ENCODE assay signal across 8 cellular contexts in the genomic region with DNA sequence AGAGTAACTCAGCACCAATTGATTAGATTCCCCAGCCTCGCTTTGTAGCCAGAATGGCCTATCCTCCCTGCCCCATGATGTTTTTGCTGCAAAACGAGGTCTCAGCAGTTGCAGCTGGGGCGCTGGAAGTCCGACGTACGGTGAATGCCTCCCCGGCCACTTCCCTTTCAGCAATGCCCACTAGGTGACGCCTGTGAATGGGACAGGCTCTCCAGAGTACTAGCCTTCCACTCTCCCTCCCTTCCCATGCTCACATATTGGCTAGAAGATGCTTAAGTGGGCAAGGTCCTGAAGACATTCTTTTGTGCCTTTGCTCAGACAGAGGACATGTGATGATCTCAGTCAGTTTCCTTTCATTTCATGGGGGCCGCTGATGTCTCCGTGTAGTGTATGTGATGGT. TPM values are rescaled to one million over a fixed set of nuclear protein-coding genes. Genes with fewer than 3 reads are reported as not detected.
DNase-seq lines count a peak whose midpoint lies in the region; ATAC-seq and TF ChIP-seq lines count a peak whose summit lies in the region.

No MANE protein-coding gene starts in this region.

- H3K4me3 ChIP-seq in upper lobe of right lung: no peak overlapping the region

- H3K36me3 Mint-ChIP-seq in activated naive CD4-positive, alpha-beta T cell treated with anti-CD3 and anti-CD28 coated beads, Interleukin-2, amount 10 ng/mL, durations not matched to agents 7 days and 5 days: no peaks in the 10 kb centered on the region
- H3K36me3 Mint-ChIP-seq in natural killer cell treated with Interleukin-12 subunit alpha and Interleukin-12 subunit beta and Interleukin-15 and Interleukin-18, amount 100 ng/mL, for 72 hours: no peaks in the 10 kb centered on the region
- no peaks in the 10 kb centered on the region for H3K36me3 Mint-ChIP-seq in CD14-positive monocyte

- H3K27ac ChIP-seq in upper lobe of right lung: no peak overlapping the region

- H3K9me3 Mint-ChIP-seq in activated naive CD4-positive, alpha-beta T cell treated with anti-CD3 and anti-CD28 coated beads, Interleukin-2, amount 10 ng/mL, durations not matched to agents 7 days and 5 days: no peaks in the 10 kb centered on the region
- no peaks in the 10 kb centered on the region for H3K9me3 Mint-ChIP-seq in natural killer cell treated with Interleukin-12 subunit alpha and Interleukin-12 subunit beta and Interleukin-15 and Interleukin-18, amount 100 ng/mL, for 72 hours
- peaks cover 2 to 11% (median 7%) of the 10 kb centered on the region in 7 donors for H3K9me3 Mint-ChIP-seq in CD14-positive monocyte

- CTCF ChIA-PET in activated naive CD4-positive, alpha-beta T cell treated with anti-CD3 and anti-CD28 coated beads, Interleukin-2, amount 10 ng/mL, durations not matched to agents 7 days and 5 days (lab: Charles Lee): no interaction called here

- H3K27ac Mint-ChIP-seq in activated naive CD4-positive, alpha-beta T cell treated with anti-CD3 and anti-CD28 coated beads, Interleukin-2, amount 10 ng/mL, durations not matched to agents 7 days and 5 days: no peak overlapping the region
- no peak overlapping the region for H3K27ac Mint-ChIP-seq in natural killer cell treated with Interleukin-12 subunit alpha and Interleukin-12 subunit beta and Interleukin-15 and Interleukin-18, amount 100 ng/mL, for 72 hours
- H3K27ac Mint-ChIP-seq in CD14-positive monocyte: no peak overlapping the region

- H3K4me1 ChIP-seq in upper lobe of right lung: no peaks in the 10 kb centered on the region

- peaks cover 10% of the 10 kb centered on the region for H3K27me3 ChIP-seq in upper lobe of right lung

- intact Hi-C loops in upper lobe of right lung (cut with DNase I) (no loop called here), CD14-positive monocyte (cut with micrococcal nuclease) (no loop called here)

- H3K4me1 Mint-ChIP-seq in activated naive CD4-positive, alpha-beta T cell treated with anti-CD3 and anti-CD28 coated beads, Interleukin-2, amount 10 ng/mL, durations not matched to agents 7 days and 5 days: no peaks in the 10 kb centered on the region
- H3K4me1 Mint-ChIP-seq in natural killer cell treated with Interleukin-12 subunit alpha and Interleukin-12 subunit beta and Interleukin-15 and Interleukin-18, amount 100 ng/mL, for 72 hours (ENCODE audit: low read depth in 2 of 2): no peaks in the 10 kb centered on the region
- no peaks in the 10 kb centered on the region for H3K4me1 Mint-ChIP-seq in CD14-positive monocyte

- H3K27me3 Mint-ChIP-seq in activated naive CD4-positive, alpha-beta T cell treated with anti-CD3 and anti-CD28 coated beads, Interleukin-2, amount 10 ng/mL, durations not matched to agents 7 days and 5 days: peaks cover 13% of the 10 kb centered on the region
- peaks cover 26 to 56% of the 10 kb centered on the region in 2 donors for H3K27me3 Mint-ChIP-seq in natural killer cell treated with Interleukin-12 subunit alpha and Interleukin-12 subunit beta and Interleukin-15 and Interleukin-18, amount 100 ng/mL, for 72 hours
- peaks cover 9 to 25% (median 14%) of the 10 kb centered on the region in 3 donors for H3K27me3 Mint-ChIP-seq in CD14-positive monocyte (ENCODE audit: low read depth in 3 of 3)

- DNase-seq in activated naive CD4-positive, alpha-beta T cell treated with anti-CD3 and anti-CD28 coated beads, Interleukin-2, amount 10 ng/mL, durations not matched to agents 7 days and 5 days: peak; percentile 22
- no peak for DNase-seq in activated naive CD4-positive, alpha-beta T cell (lab: John Stamatoyannopoulos, UW)
- peak; percentile 61 for DNase-seq in SW480 (ENCODE audit: low spot score)
- DNase-seq in iPS-NIHi7 (ENCODE audit: extremely low spot score): peak; percentile 82
- peak; percentile 69 for DNase-seq in upper lobe of right lung
- DNase-seq in SKM-1 treated with dmso at 0.1 percent for 144 hours (lab: John Stamatoyannopoulos, UW; ENCODE audit: unreplicated experiment): no peak
- DNase-seq in natural killer cell treated with Interleukin-12 subunit alpha and Interleukin-12 subunit beta and Interleukin-15 and Interleukin-18, amount 100 ng/mL, for 72 hours (ENCODE audit: low spot score): no peak
- DNase-seq in CD14-positive monocyte (ENCODE audit: low spot score): no peak

- TF ChIP-seq CTCF in upper lobe of right lung (IDR thresholded peaks at IDR 0.05): peak; percentile 57
- TF ChIP-seq CTCF in CD14-positive monocyte (IDR thresholded peaks at IDR 0.05): no peak

- no peak overlapping the region for H3K4me3 Mint-ChIP-seq in activated naive CD4-positive, alpha-beta T cell treated with anti-CD3 and anti-CD28 coated beads, Interleukin-2, amount 10 ng/mL, durations not matched to agents 7 days and 5 days
- H3K4me3 Mint-ChIP-seq in natural killer cell treated with Interleukin-12 subunit alpha and Interleukin-12 subunit beta and Interleukin-15 and Interleukin-18, amount 100 ng/mL, for 72 hours: no peak overlapping the region
- no peak overlapping the region for H3K4me3 Mint-ChIP-seq in CD14-positive monocyte

- H3K9me3 ChIP-seq in upper lobe of right lung: no peaks in the 10 kb centered on the region

- peak; percentile 81 for ATAC-seq in upper lobe of right lung
- no peak for ATAC-seq in natural killer cell treated with Interleukin-12 subunit alpha and Interleukin-12 subunit beta and Interleukin-15 and Interleukin-18, amount 100 ng/mL, for 72 hours

- no peaks in the 10 kb centered on the region for H3K36me3 ChIP-seq in upper lobe of right lung

RNA-seq across cellular contexts. Expression of gene DMRT2, which starts 50.8 kb away (rescaled TPM):
- 0.46 TPM for total RNA-seq in upper lobe of right lung
- not detected for total RNA-seq in natural killer cell treated with Interleukin-12 subunit alpha and Interleukin-12 subunit beta and Interleukin-15 and Interleukin-18, amount 100 ng/mL, for 72 hours
- not detected for polyA plus RNA-seq in CD14-positive monocyte

Comparison
In these comparisons a context has a peak if more than half of its experiments do, and no peak if none do; other contexts are left out.
1. DNase-seq: peak in activated naive CD4-positive, alpha-beta T cell treated with anti-CD3 and anti-CD28 coated beads, Interleukin-2, amount 10 ng/mL, durations not matched to agents 7 days and 5 days (single experiment), SW480 (single experiment), iPS-NIHi7 (single experiment) and upper lobe of right lung (single experiment); none in activated naive CD4-positive, alpha-beta T cell (0 of 4), SKM-1 treated with dmso at 0.1 percent for 144 hours (single experiment), natural killer cell treated with Interleukin-12 subunit alpha and Interleukin-12 subunit beta and Interleukin-15 and Interleukin-18, amount 100 ng/mL, for 72 hours (single experiment) and CD14-positive monocyte (single experiment).